In genomic region chr11:59144579-59145345, GRCh38 we compare ENCODE assay signal across 1 cellular context.
A peak's percentile ranks its signal among the peaks of the same experiment; 100 is the strongest.
TF ChIP-seq lines count a peak whose summit lies in the region.

No MANE protein-coding gene starts in this region.

TF ChIP-seq in HepG2, 621 proteins besides CTCF, POLR2A, EP300 and RAD21:
- TF ChIP-seq, protein P1, sequence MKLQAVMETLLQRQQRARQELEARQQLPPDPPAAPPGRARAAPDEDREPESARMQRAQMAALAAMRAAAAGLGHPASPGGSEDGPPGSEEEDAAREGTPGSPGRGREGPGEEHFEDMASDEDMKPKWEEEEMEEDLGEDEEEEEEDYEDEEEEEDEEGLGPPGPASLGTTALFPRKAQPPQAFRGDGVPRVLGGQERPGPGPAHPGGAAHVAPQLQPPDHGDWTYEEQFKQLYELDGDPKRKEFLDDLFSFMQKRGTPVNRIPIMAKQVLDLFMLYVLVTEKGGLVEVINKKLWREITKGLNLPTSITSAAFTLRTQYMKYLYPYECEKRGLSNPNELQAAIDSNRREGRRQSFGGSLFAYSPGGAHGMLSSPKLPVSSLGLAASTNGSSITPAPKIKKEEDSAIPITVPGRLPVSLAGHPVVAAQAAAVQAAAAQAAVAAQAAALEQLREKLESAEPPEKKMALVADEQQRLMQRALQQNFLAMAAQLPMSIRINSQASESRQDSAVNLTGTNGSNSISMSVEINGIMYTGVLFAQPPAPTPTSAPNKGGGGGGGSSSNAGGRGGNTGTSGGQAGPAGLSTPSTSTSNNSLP (IDR thresholded peaks at IDR 0.05; ENCODE audit: low read depth, low read length) = no peak
- TF ChIP-seq AGO2 (optimal IDR thresholded peaks at IDR 0.05; ENCODE audit: low read depth, low read length) = peak; percentile 36
